Comparison of ENCODE assay signal across 10 cellular contexts in the genomic region with DNA sequence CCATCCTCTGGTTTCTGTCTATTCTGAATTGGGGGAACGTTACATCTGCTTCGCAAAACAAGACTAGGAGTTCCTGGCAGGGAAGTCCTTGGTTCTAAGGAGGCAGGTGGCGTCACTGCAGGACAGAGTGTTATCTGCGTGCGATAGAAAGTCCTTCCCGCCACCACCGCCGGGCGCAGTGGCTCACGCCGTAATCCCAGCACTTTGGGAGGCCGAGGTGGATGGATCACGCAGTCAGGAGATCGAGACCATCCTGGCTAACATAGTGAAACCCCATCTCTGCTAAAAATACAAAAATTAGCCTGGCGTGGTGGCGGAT. TPM values are rescaled to one million over a fixed set of nuclear protein-coding genes. Genes with fewer than 3 reads are reported as not detected.
"Had no signal": no experiment of that assay in that cellular context is flagged by ENCODE, and none has a peak within 500 bp of the region (broad histone marks: within the 10 kb centered on the region; RNA-seq: fewer than 3 reads in every experiment).

No MANE protein-coding gene starts in this region.

RNA-seq across cellular contexts. Expression of a gene that starts 22.0 kb away (rescaled TPM):
- total RNA-seq: activated CD4-positive, alpha-beta T cell treated with anti-CD3 and anti-CD28 coated beads, Interleukin-2, amount 10 ng/mL, durations not matched to agents 7 days and 5 days; activated CD8-positive, alpha-beta T cell treated with anti-CD3 and anti-CD28 coated beads for 36 hours; hepatocyte; left ventricle myocardium superior; myocyte; renal cortical epithelial cell; subcutaneous adipose tissue; T-cell; uterus had no signal
- polyA plus RNA-seq: hepatocyte, immature natural killer cell had no signal

RNA-seq across cellular contexts. Expression of a gene that starts 41.1 kb away (rescaled TPM):
- total RNA-seq: myocyte, renal cortical epithelial cell had no signal
- polyA plus RNA-seq: immature natural killer cell had no signal
